Comparison of ENCODE assay signal across 8 cellular contexts in the genomic region with DNA sequence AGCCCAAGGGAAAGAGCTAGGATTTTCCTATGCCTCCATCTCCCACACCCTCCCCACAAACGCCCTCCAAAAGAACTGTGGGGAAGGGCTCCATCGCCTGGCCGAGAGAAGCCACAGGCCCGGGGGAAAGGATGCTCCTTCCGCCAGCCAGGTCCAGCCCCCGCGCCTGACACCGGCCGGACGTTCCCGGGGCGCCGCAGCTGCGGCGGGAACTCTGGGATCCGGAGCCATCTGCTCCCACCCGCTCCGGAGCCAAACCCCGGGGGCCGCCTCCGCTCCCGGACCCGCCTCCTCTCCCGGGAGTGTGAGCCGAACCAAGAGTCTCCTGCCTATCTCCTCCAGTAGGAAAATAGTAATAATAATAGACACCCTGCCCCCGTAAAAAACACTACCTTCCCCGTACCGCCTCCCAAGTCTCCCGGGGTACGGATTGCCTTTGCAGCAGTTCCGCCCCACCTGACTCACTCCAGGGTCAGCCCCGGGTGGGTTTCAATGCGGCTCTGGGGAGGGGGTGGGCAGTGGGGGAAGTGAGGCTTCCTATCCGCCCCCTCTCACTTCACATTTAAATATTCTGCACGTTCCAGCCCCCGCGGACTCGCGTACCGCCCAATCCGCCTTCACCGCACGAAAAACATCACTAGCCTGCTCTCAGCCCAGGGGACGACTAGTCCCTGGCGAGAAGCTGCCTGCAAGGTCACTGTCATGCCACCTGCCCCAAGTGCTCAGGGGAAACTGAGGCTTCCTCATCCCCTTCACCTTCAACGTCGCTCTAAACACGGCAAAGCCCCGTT. TPM values are rescaled to one million over a fixed set of nuclear protein-coding genes. Genes with fewer than 3 reads are reported as not detected.
DNase-seq lines count a peak whose midpoint lies in the region; ATAC-seq and TF ChIP-seq lines count a peak whose summit lies in the region.

No MANE protein-coding gene starts in this region.

- CTCF ChIA-PET in Caco-2 (lab: Charles Lee) = interaction anchor here (0.6 to 3.8 kb wide), 10 partner anchors 9 to 608 kb away, joined by 3 to 32 read pairs (median 4); a partner anchor contains a TSS

- H3K9me3 Mint-ChIP-seq in Caco-2 (ENCODE audit: unreplicated experiment) (no peaks in the 10 kb centered on the region), nephron (no peaks in the 10 kb centered on the region)

- peak overlapping the region; percentile 55 for H3K27ac ChIP-seq in cingulate gyrus (ENCODE audit: low read depth, low read length)
- no peak overlapping the region for H3K27ac ChIP-seq in effector memory CD4-positive, alpha-beta T cell (ENCODE audit: insufficient read depth, low read length, poor library complexity, severe bottlenecking)

- no peak overlapping the region for H3K27ac Mint-ChIP-seq in Caco-2 (ENCODE audit: unreplicated experiment)
- peak overlapping the region; percentile 33 to 73 (median 63) for H3K27ac Mint-ChIP-seq in nephron

- H3K4me3 ChIP-seq in Caco-2 (ENCODE audit: low read depth, low read length) = peak overlapping the region; percentile 25
- H3K4me3 ChIP-seq in effector memory CD4-positive, alpha-beta T cell (ENCODE audit: insufficient read depth, low read depth, low read length, poor library complexity, severe bottlenecking) = no peak overlapping the region

- BruUV-seq in Caco-2 (replicated peaks; lab: Mats Ljungman, UMichigan) = no TSS peak

- H3K9me3 ChIP-seq in Caco-2 = no peaks in the 10 kb centered on the region
- H3K9me3 ChIP-seq in effector memory CD4-positive, alpha-beta T cell (ENCODE audit: control insufficient read depth, low read length) = no peaks in the 10 kb centered on the region

- H3K27me3 Mint-ChIP-seq in Caco-2 (ENCODE audit: insufficient read depth, unreplicated experiment) (peaks cover 36% of the 10 kb centered on the region), nephron (ENCODE audit: low read depth) (peaks cover 90% of the 10 kb centered on the region)

- H3K36me3 Mint-ChIP-seq in Caco-2 (ENCODE audit: insufficient read depth, unreplicated experiment) = no peaks in the 10 kb centered on the region
- peaks cover 5% of the 10 kb centered on the region for H3K36me3 Mint-ChIP-seq in nephron (ENCODE audit: low read depth)

- POLR2A ChIA-PET in Caco-2 (lab: Charles Lee) = interaction anchor here (0.7 kb wide), 1 partner anchor 8 kb away, joined by 5 read pairs; no protein-coding TSS in a partner anchor

- peak; percentile 12 to 57 for TF ChIP-seq CTCF in Caco-2 (IDR thresholded peaks at IDR 0.05; ENCODE audit: insufficient read depth in 1 of 2, low read depth in 1 of 2, low read length in 1 of 2, severe bottlenecking in 1 of 2, unreplicated experiment in 1 of 2)
- peak; percentile 7 to 34 (median 31) for TF ChIP-seq CTCF in nephron (IDR thresholded peaks at IDR 0.05; ENCODE audit: unreplicated experiment in 3 of 3)

- DNase-seq in Caco-2 (peak in 1 of 2 experiments; percentile 69), NCI-H2196 treated with DMSO at 0.1 percent for 48 hours (lab: John Stamatoyannopoulos, UW; ENCODE audit: unreplicated experiment) (peak; percentile 44), NOMO-1 treated with dmso at 0.1 percent for 144 hours (lab: John Stamatoyannopoulos, UW; ENCODE audit: unreplicated experiment) (no peak)
- DNase-seq in effector memory CD4-positive, alpha-beta T cell = no peak

- peaks cover 7% of the 10 kb centered on the region for H3K27me3 ChIP-seq in Caco-2 (replicated peaks; ENCODE audit: control insufficient read depth, insufficient read depth, low read length)
- no peaks in the 10 kb centered on the region for H3K27me3 ChIP-seq in effector memory CD4-positive, alpha-beta T cell (replicated peaks; ENCODE audit: control insufficient read depth, insufficient read depth, low read length, poor library complexity, severe bottlenecking)

- ATAC-seq in GM18520 (IDR thresholded peaks at IDR 0.05; ENCODE audit: unreplicated experiment) (no peak), HG03039 (IDR thresholded peaks at IDR 0.05; ENCODE audit: unreplicated experiment) (no peak)

- H3K4me1 ChIP-seq in Caco-2 = peaks cover 12% of the 10 kb centered on the region
- peaks cover 26% of the 10 kb centered on the region for H3K4me1 ChIP-seq in effector memory CD4-positive, alpha-beta T cell (ENCODE audit: control insufficient read depth, insufficient read depth, low read length, poor library complexity, severe bottlenecking)

- intact Hi-C loops in Caco-2 (cut with micrococcal nuclease; ENCODE audit: unreplicated experiment) = loop anchor here (1.0 to 5.0 kb wide), 4 partner anchors 10 to 279 kb away; a partner anchor contains a TSS

- H3K36me3 ChIP-seq in Caco-2 (ENCODE audit: control insufficient read depth, insufficient read depth, low read length) = no peaks in the 10 kb centered on the region
- peaks cover 78% of the 10 kb centered on the region for H3K36me3 ChIP-seq in effector memory CD4-positive, alpha-beta T cell (ENCODE audit: control insufficient read depth, insufficient read depth, low read length)

- H3K4me3 Mint-ChIP-seq in Caco-2 (ENCODE audit: unreplicated experiment) (peak overlapping the region; percentile 68), nephron (peak overlapping the region; percentile 78 to 85 (median 84))

- H3K4me1 Mint-ChIP-seq in Caco-2 (ENCODE audit: low read depth, unreplicated experiment) (peaks cover 17% of the 10 kb centered on the region), nephron (peaks cover 39% of the 10 kb centered on the region)

RNA-seq across cellular contexts. Expression of a gene that starts 2.4 kb away (rescaled TPM):
- 0.09 TPM in 1 of 2 replicates, not detected in the other for total RNA-seq in Caco-2 (2022)

RNA-seq across cellular contexts. Expression of a gene that starts 8.7 kb away (rescaled TPM):
- total RNA-seq in Caco-2 (2022) = 20.6 and 23.3 TPM in 2 replicates

RNA-seq across cellular contexts. Expression of a gene that starts 16.0 kb away (rescaled TPM):
- 205 and 210 TPM in 2 replicates for total RNA-seq in Caco-2 (2022)

RNA-seq across cellular contexts. Expression of a gene that starts 18.8 kb away (rescaled TPM):
- 11.0 and 12.0 TPM in 2 replicates for total RNA-seq in Caco-2 (2022)

RNA-seq across cellular contexts. Expression of a gene that starts 30.7 kb away (rescaled TPM):
- total RNA-seq in Caco-2 (2022) = 6.9 and 7.1 TPM in 2 replicates
